ENCODE assay signal across 1 cellular context in the genomic region with DNA sequence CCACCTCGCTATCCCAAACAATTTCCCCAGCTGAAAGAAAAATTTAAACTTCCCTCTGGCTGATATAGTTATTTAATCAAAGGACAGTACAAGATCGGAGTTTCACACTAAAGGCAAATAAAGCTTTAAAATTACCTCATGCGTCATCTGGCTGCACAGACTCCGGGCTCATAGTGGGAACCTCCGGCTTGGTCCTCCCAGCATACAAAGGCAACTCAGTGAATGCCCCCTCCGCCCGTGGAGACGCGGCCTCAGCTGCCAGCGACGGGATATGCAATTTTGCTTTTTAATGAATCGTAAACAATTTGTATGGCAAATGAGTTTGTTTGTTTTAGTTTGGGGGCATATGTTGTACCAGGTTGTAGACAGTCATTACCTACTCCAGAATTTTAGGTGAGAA.
TF ChIP-seq lines count a peak whose summit lies in the region.

No MANE protein-coding gene starts in this region.

TF ChIP-seq in H1, 55 proteins besides CTCF, POLR2A, EP300 and RAD21 (continued from another document):
- TF ChIP-seq NANOG (IDR thresholded peaks at IDR 0.05; ENCODE audit: insufficient read depth, low read depth, low read length, poor library complexity, severe bottlenecking) (no peak), SP4 (IDR thresholded peaks at IDR 0.05; ENCODE audit: low read length) (no peak), ASH2L (IDR thresholded peaks at IDR 0.05; ENCODE audit: low read length) (no peak), EGR1 (IDR thresholded peaks at IDR 0.05; ENCODE audit: borderline replicate concordance, low read depth, low read length) (no peak), SRF (IDR thresholded peaks at IDR 0.05; ENCODE audit: low read depth, low read length) (no peak), JUN (IDR thresholded peaks at IDR 0.05; ENCODE audit: low read depth, low read length) (no peak), CTBP2 (IDR thresholded peaks at IDR 0.05; ENCODE audit: borderline replicate concordance, insufficient read depth, insufficient read length, low read length) (no peak)
TF ChIP-seq in H1: peak in this region for 0.
